ENCODE assay signal across 17 cellular contexts in the genomic region with DNA sequence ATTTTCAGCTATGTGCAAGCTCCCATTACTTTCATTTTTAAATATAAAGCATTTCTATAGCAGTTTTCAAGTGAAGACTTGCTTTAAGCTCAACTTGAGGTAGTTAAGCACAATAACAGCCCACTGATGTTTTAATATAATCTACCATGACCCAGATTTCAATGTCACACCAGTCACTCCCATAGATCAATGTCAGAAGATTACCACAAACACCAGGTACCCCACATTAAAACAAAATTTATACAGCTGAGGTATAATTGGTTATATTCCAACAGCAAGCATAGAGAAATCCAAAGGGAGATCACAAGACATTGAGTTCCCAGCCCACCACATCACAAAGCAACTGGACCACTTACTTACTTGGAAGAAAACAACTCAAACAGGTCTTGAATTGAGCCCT. TPM values are rescaled to one million over a fixed set of nuclear protein-coding genes. Genes with fewer than 3 reads are reported as not detected.
A peak's percentile ranks its signal among the peaks of the same experiment; 100 is the strongest.
DNase-seq lines count a peak whose midpoint lies in the region; ATAC-seq and TF ChIP-seq lines count a peak whose summit lies in the region.
"Had no signal": no experiment of that assay in that cellular context is flagged by ENCODE, and none has a peak within 500 bp of the region (broad histone marks: within the 10 kb centered on the region; RNA-seq: fewer than 3 reads in every experiment).

No MANE protein-coding gene starts in this region.

- H3K27ac Mint-ChIP-seq in activated naive CD4-positive, alpha-beta T cell treated with anti-CD3 and anti-CD28 coated beads for 36 hours = peak overlapping the region; percentile 82
- H3K27ac Mint-ChIP-seq in activated naive CD8-positive, alpha-beta T cell treated with anti-CD3 and anti-CD28 coated beads for 36 hours = peak overlapping the region; percentile 72
- H3K27ac Mint-ChIP-seq in naive thymus-derived CD8-positive, alpha-beta T cell = peak overlapping the region; percentile 1 to 74 (median 54)

- DNase-seq in activated naive CD4-positive, alpha-beta T cell treated with anti-CD3 and anti-CD28 coated beads for 36 hours = no peak
- DNase-seq in activated naive CD4-positive, alpha-beta T cell (lab: John Stamatoyannopoulos, UW) = no peak
- DNase-seq in activated naive CD8-positive, alpha-beta T cell treated with anti-CD3 and anti-CD28 coated beads for 36 hours = no peak
- DNase-seq in naive thymus-derived CD8-positive, alpha-beta T cell = no peak
- DNase-seq in anterior cingulate cortex (lab: John Stamatoyannopoulos, UW) (no peak), H4 (ENCODE audit: low spot score) (no peak), mucosa of descending colon (no peak)
- DNase-seq: ACHN, Caco-2, Kasumi-1, NCI-H1417, NCI-H1930, NCI-H2171 treated with DMSO at 0.1 percent for 48 hours, NCI-H510A, NCI-H82 had no signal

- ATAC-seq in naive thymus-derived CD8-positive, alpha-beta T cell = peak; percentile 36 to 41
- no peak for ATAC-seq in mucosa of descending colon

- H3K27me3 Mint-ChIP-seq in activated naive CD4-positive, alpha-beta T cell treated with anti-CD3 and anti-CD28 coated beads for 36 hours (ENCODE audit: low read depth) = no peaks in the 10 kb centered on the region
- H3K27me3 Mint-ChIP-seq in activated naive CD8-positive, alpha-beta T cell treated with anti-CD3 and anti-CD28 coated beads for 36 hours = no peaks in the 10 kb centered on the region
- no peaks in the 10 kb centered on the region for H3K27me3 Mint-ChIP-seq in naive thymus-derived CD8-positive, alpha-beta T cell

- CTCF ChIA-PET in activated naive CD4-positive, alpha-beta T cell treated with anti-CD3 and anti-CD28 coated beads for 36 hours (lab: Charles Lee) = interaction anchor here (1.4 kb wide), 1 partner anchor 277 kb away, joined by 3 read pairs; no protein-coding TSS in a partner anchor
- CTCF ChIA-PET in HEK293 (lab: Yijun Ruan, JAX) = interaction anchor here (0.6 to 1.1 kb wide), 2 partner anchors 12 to 371 kb away, joined by 3 to 4 read pairs; no protein-coding TSS in a partner anchor

- no peak for TF ChIP-seq CTCF in HEK293 (tag by site-specific recombination; IDR thresholded peaks at IDR 0.05)
- no peak for TF ChIP-seq CTCF in mucosa of descending colon (IDR thresholded peaks at IDR 0.05)

- no peak overlapping the region for H3K27ac ChIP-seq in HEK293 (ENCODE audit: extremely low read depth, low read depth, low read length)

- intact Hi-C loops in activated naive CD4-positive, alpha-beta T cell treated with anti-CD3 and anti-CD28 coated beads for 36 hours (cut with micrococcal nuclease) = no loop called here
- intact Hi-C loops in mucosa of descending colon (cut with DNase I, micrococcal nuclease) = no loop called here

- peaks cover 83% of the 10 kb centered on the region for H3K4me1 Mint-ChIP-seq in activated naive CD4-positive, alpha-beta T cell treated with anti-CD3 and anti-CD28 coated beads for 36 hours (ENCODE audit: low read depth)
- peaks cover 66% of the 10 kb centered on the region for H3K4me1 Mint-ChIP-seq in activated naive CD8-positive, alpha-beta T cell treated with anti-CD3 and anti-CD28 coated beads for 36 hours
- peaks cover 31 to 76% (median 67%) of the 10 kb centered on the region in 4 donors for H3K4me1 Mint-ChIP-seq in naive thymus-derived CD8-positive, alpha-beta T cell

- H3K9me3 ChIP-seq in HEK293 (ENCODE audit: control insufficient read depth, insufficient read depth, low read depth, low read length) (no peaks in the 10 kb centered on the region), mucosa of descending colon (no peaks in the 10 kb centered on the region)
- H3K9me3 ChIP-seq: Caco-2 had no signal

- H3K4me1 ChIP-seq in HEK293 (ENCODE audit: control insufficient read depth, insufficient read depth, low read length) (peaks cover 4% of the 10 kb centered on the region), mucosa of descending colon (ENCODE audit: low read depth) (peaks cover 3% of the 10 kb centered on the region)

- H3K4me3 ChIP-seq in HEK293 (ENCODE audit: low read depth, low read length) = no peak overlapping the region
- no peak overlapping the region for H3K4me3 ChIP-seq in mucosa of descending colon

- H3K36me3 Mint-ChIP-seq in activated naive CD4-positive, alpha-beta T cell treated with anti-CD3 and anti-CD28 coated beads for 36 hours (ENCODE audit: low read depth) = peaks cover 72% of the 10 kb centered on the region
- H3K36me3 Mint-ChIP-seq in activated naive CD8-positive, alpha-beta T cell treated with anti-CD3 and anti-CD28 coated beads for 36 hours = peaks cover 65% of the 10 kb centered on the region
- H3K36me3 Mint-ChIP-seq in naive thymus-derived CD8-positive, alpha-beta T cell = peaks cover 0 to 87% (median 22%) of the 10 kb centered on the region in 3 donors

- no peak overlapping the region for H3K4me3 Mint-ChIP-seq in activated naive CD4-positive, alpha-beta T cell treated with anti-CD3 and anti-CD28 coated beads for 36 hours
- no peak overlapping the region for H3K4me3 Mint-ChIP-seq in activated naive CD8-positive, alpha-beta T cell treated with anti-CD3 and anti-CD28 coated beads for 36 hours
- H3K4me3 Mint-ChIP-seq in naive thymus-derived CD8-positive, alpha-beta T cell = peak overlapping the region in 6 of 10 donors; percentile 2 to 49 (median 32)

- POLR2A ChIA-PET in HEK293 (lab: Yijun Ruan, JAX) = no interaction called here
- POLR2A ChIA-PET in naive thymus-derived CD8-positive, alpha-beta T cell (lab: Charles Lee) = interaction anchor here (0.7 kb wide), 1 partner anchor 219 kb away, joined by 3 read pairs; no protein-coding TSS in a partner anchor

- H3K36me3 ChIP-seq in HEK293 (ENCODE audit: control insufficient read depth in 2 of 2, insufficient read depth in 1 of 2, low read length in 2 of 2) (peaks cover 5 to 83% of the 10 kb centered on the region in 2 experiments; a peak in 2 of 3 replicates), mucosa of descending colon (ENCODE audit: low read depth) (no peaks in the 10 kb centered on the region)

- no peaks in the 10 kb centered on the region for H3K9me3 Mint-ChIP-seq in activated naive CD4-positive, alpha-beta T cell treated with anti-CD3 and anti-CD28 coated beads for 36 hours
- no peaks in the 10 kb centered on the region for H3K9me3 Mint-ChIP-seq in activated naive CD8-positive, alpha-beta T cell treated with anti-CD3 and anti-CD28 coated beads for 36 hours
- no peaks in the 10 kb centered on the region for H3K9me3 Mint-ChIP-seq in naive thymus-derived CD8-positive, alpha-beta T cell

TF ChIP-seq in HEK293, 187 proteins besides CTCF, POLR2A, EP300 and RAD21 (continues in another document):
- TF ChIP-seq ZNF133 (tag by site-specific recombination; IDR thresholded peaks at IDR 0.05) = peak; percentile 74
- TF ChIP-seq ZNF174 (tag by site-specific recombination; IDR thresholded peaks at IDR 0.05) = no peak
- no peak for TF ChIP-seq IKZF3 (tag by site-specific recombination; IDR thresholded peaks at IDR 0.05)
- TF ChIP-seq, protein P1, sequence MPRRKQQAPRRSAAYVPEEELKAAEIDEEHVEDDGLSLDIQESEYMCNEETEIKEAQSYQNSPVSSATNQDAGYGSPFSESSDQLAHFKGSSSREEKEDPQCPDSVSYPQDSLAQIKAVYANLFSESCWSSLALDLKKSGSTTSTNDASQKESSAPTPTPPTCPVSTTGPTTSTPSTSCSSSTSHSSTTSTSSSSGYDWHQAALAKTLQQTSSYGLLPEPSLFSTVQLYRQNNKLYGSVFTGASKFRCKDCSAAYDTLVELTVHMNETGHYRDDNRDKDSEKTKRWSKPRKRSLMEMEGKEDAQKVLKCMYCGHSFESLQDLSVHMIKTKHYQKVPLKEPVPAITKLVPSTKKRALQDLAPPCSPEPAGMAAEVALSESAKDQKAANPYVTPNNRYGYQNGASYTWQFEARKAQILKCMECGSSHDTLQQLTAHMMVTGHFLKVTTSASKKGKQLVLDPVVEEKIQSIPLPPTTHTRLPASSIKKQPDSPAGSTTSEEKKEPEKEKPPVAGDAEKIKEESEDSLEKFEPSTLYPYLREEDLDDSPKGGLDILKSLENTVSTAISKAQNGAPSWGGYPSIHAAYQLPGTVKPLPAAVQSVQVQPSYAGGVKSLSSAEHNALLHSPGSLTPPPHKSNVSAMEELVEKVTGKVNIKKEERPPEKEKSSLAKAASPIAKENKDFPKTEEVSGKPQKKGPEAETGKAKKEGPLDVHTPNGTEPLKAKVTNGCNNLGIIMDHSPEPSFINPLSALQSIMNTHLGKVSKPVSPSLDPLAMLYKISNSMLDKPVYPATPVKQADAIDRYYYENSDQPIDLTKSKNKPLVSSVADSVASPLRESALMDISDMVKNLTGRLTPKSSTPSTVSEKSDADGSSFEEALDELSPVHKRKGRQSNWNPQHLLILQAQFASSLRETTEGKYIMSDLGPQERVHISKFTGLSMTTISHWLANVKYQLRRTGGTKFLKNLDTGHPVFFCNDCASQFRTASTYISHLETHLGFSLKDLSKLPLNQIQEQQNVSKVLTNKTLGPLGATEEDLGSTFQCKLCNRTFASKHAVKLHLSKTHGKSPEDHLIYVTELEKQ (tag by site-specific recombination; IDR thresholded peaks at IDR 0.05; ENCODE audit: borderline replicate concordance) = no peak
- no peak for TF ChIP-seq HOXD13 (CRISPR knock-in tag; IDR thresholded peaks at IDR 0.05; ENCODE audit: borderline replicate concordance)
- TF ChIP-seq, protein P2, sequence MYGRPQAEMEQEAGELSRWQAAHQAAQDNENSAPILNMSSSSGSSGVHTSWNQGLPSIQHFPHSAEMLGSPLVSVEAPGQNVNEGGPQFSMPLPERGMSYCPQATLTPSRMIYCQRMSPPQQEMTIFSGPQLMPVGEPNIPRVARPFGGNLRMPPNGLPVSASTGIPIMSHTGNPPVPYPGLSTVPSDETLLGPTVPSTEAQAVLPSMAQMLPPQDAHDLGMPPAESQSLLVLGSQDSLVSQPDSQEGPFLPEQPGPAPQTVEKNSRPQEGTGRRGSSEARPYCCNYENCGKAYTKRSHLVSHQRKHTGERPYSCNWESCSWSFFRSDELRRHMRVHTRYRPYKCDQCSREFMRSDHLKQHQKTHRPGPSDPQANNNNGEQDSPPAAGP (tag by site-specific recombination; IDR thresholded peaks at IDR 0.05) = no peak

RNA-seq across cellular contexts. Expression of a gene that starts 22.8 kb away (rescaled TPM):
- 10 to 100 TPM; 62.8 to 68.9 TPM for total RNA-seq in activated naive CD4-positive, alpha-beta T cell treated with anti-CD3 and anti-CD28 coated beads for 36 hours
- total RNA-seq in activated naive CD8-positive, alpha-beta T cell treated with anti-CD3 and anti-CD28 coated beads for 36 hours = 10 to 100 TPM; 26.6 to 31.6 TPM
- 10 to 100 TPM; 29.3 to 36.9 TPM for total RNA-seq in naive thymus-derived CD8-positive, alpha-beta T cell
- 10 to 100 TPM; 22.8 to 26.4 (median 25.9) TPM for polyA plus RNA-seq in naive thymus-derived CD8-positive, alpha-beta T cell
- 26.9 and 28.0 TPM in 2 replicates for total RNA-seq in H4 (2014; rRNA removed; shearing (Covaris generic))
- total RNA-seq in mucosa of descending colon = 10 to 100 TPM; 11.8 to 17.4 (median 17.0) TPM

RNA-seq across cellular contexts. Expression of a gene that starts 38.7 kb away (rescaled TPM):
- 1 to 10 TPM; 1.1 TPM for total RNA-seq in activated naive CD4-positive, alpha-beta T cell treated with anti-CD3 and anti-CD28 coated beads for 36 hours
- 1 to 10 TPM; 1.4 to 1.8 TPM for total RNA-seq in activated naive CD8-positive, alpha-beta T cell treated with anti-CD3 and anti-CD28 coated beads for 36 hours
- total RNA-seq in naive thymus-derived CD8-positive, alpha-beta T cell = 1 to 10 TPM; 8.8 to 9.5 TPM
- polyA plus RNA-seq in naive thymus-derived CD8-positive, alpha-beta T cell = 10 to 100 TPM in 1 of 3 donors, 1 to 10 TPM in 2; 6.4 to 11.0 (median 7.7) TPM
- 0.31 TPM in 1 of 2 replicates, not detected in the other for total RNA-seq in H4 (2014; rRNA removed; shearing (Covaris generic))
- total RNA-seq in mucosa of descending colon = 1 to 10 TPM in 2 of 3 donors, under 1 TPM in 1; 0.52 to 2.6 (median 1.8) TPM
- polyA plus RNA-seq: BJ had no signal

Comparison
In these comparisons a context has a peak if more than half of its experiments do, and no peak if none do; other contexts are left out.
1. H3K4me3 Mint-ChIP-seq: peak in naive thymus-derived CD8-positive, alpha-beta T cell (6 of 10); none in activated naive CD4-positive, alpha-beta T cell treated with anti-CD3 and anti-CD28 coated beads for 36 hours (single experiment) and activated naive CD8-positive, alpha-beta T cell treated with anti-CD3 and anti-CD28 coated beads for 36 hours (single experiment).
2. Peak in every context shown above with its lines, with median percentiles within 50 percentile points of each other: H3K27ac Mint-ChIP-seq.